1 cellular context compared by ENCODE assay signal in genomic region chr1:5876251-5876650, GRCh38.
TF ChIP-seq lines count a peak whose summit lies in the region.

No MANE protein-coding gene starts in this region.

TF ChIP-seq in IMR-90, 13 proteins besides CTCF, POLR2A, EP300 and RAD21:
- TF ChIP-seq CHD1 (IDR thresholded peaks at IDR 0.05; ENCODE audit: low read depth, low read length) (no peak), BHLHE40 (IDR thresholded peaks at IDR 0.05; ENCODE audit: low read depth, low read length) (no peak), RFX5 (IDR thresholded peaks at IDR 0.05; ENCODE audit: low read depth, low read length) (no peak), USF2 (IDR thresholded peaks at IDR 0.05; ENCODE audit: low read depth, low read length) (no peak), ELK1 (IDR thresholded peaks at IDR 0.05; ENCODE audit: borderline replicate concordance, low read depth, low read length) (no peak), SMC3 (IDR thresholded peaks at IDR 0.05; ENCODE audit: low read depth, low read length) (no peak), MXI1 (IDR thresholded peaks at IDR 0.05; ENCODE audit: borderline replicate concordance, low read depth, low read length) (no peak), NFE2L2 (IDR thresholded peaks at IDR 0.05; ENCODE audit: low read depth, low read length) (no peak)
TF ChIP-seq in IMR-90: peak in this region for 0.
